ENCODE assay signal across 18 cellular contexts in genomic region chr2:216637472-216637871, GRCh38. TPM values are rescaled to one million over a fixed set of nuclear protein-coding genes. Genes with fewer than 3 reads are reported as not detected.
DNase-seq lines count a peak whose midpoint lies in the region; FAIRE-seq and TF ChIP-seq lines count a peak whose summit lies in the region.
"Had no signal": no experiment of that assay in that cellular context is flagged by ENCODE, and none has a peak within 500 bp of the region (broad histone marks: within the 10 kb centered on the region; RNA-seq: fewer than 3 reads in every experiment).

No MANE protein-coding gene starts in this region.

- H3K23ac ChIP-seq in H1 (ENCODE audit: insufficient read length): no peak overlapping the region

- H3K36me3 Mint-ChIP-seq in MCF 10A (ENCODE audit: insufficient read depth, unreplicated experiment): no peaks in the 10 kb centered on the region
- H3K36me3 Mint-ChIP-seq in nephron (ENCODE audit: low read depth): peaks cover 30% of the 10 kb centered on the region

- DNase-seq in breast epithelium (ENCODE audit: low spot score in 2 of 2): no peak
- no peak for DNase-seq in MCF 10A (ENCODE audit: unreplicated experiment)
- no peak for DNase-seq in H1 (ENCODE audit: low read depth in 1 of 2, low spot score in 2 of 2)
- DNase-seq in activated CD8-positive, alpha-beta memory T cell treated with anti-CD3 and anti-CD28 coated beads, Interleukin-2, amount 50 U/mL, for 48 hours: no peak
- no peak for DNase-seq in dorsolateral prefrontal cortex
- no peak for DNase-seq in dedifferentiated amniotic fluid mesenchymal stem cell (ENCODE audit: extremely low spot score)
- DNase-seq: CD4-positive, alpha-beta T cell; effector CD4-positive, alpha-beta T cell; Kasumi-1; NCI-H1436; NCI-H510A treated with DMSO at 0.1 percent for 48 hours had no signal

- H3K14ac ChIP-seq in H1 (ENCODE audit: insufficient read length): no peak overlapping the region

- peak overlapping the region; percentile 76; the same call in 1 of the 2 replicates for H3K18ac ChIP-seq in H1 (ENCODE audit: extremely low read depth, low read length)

- peak overlapping the region; percentile 85; the same call in 1 of the 2 replicates for H2BK5ac ChIP-seq in H1 (ENCODE audit: low read depth, low read length)

- H3K79me2 ChIP-seq in H1 (ENCODE audit: control insufficient read depth in 1 of 2, insufficient read depth in 2 of 2, low read length in 2 of 2): peaks cover 15 to 77% of the 10 kb centered on the region in 2 experiments

- H4K5ac ChIP-seq in H1 (ENCODE audit: insufficient read length, low read depth, low read length): no peak overlapping the region

- H3K56ac ChIP-seq in H1 (replicated peaks; ENCODE audit: insufficient read length, low read depth, low read length): peak overlapping the region; percentile 32

- H3K27ac Mint-ChIP-seq in MCF 10A (ENCODE audit: low read depth, unreplicated experiment) (no peak overlapping the region), nephron (peak overlapping the region; percentile 95 to 96 (median 95))
- H3K27ac Mint-ChIP-seq: CD4-positive, alpha-beta T cell had no signal

- H3K4ac ChIP-seq in H1 (replicated peaks; ENCODE audit: insufficient read length, low read depth, low read length): peak overlapping the region; percentile 95

- no peak overlapping the region for H3K9ac ChIP-seq in H1 (replicated peaks in 1 of 4; ENCODE audit: extremely low read depth in 1 of 4, low read depth in 3 of 4, low read length in 3 of 4)

- peaks cover 31% of the 10 kb centered on the region for H3K23me2 ChIP-seq in H1 (ENCODE audit: low read depth, low read length)

- no peak overlapping the region for H4K8ac ChIP-seq in H1 (ENCODE audit: extremely low read depth, insufficient read depth, low read length)

- peaks cover 11% of the 10 kb centered on the region for H3K79me1 ChIP-seq in H1 (ENCODE audit: low read depth, low read length)

- H3K9me3 Mint-ChIP-seq in MCF 10A (ENCODE audit: unreplicated experiment): no peaks in the 10 kb centered on the region
- H3K9me3 Mint-ChIP-seq in nephron: no peaks in the 10 kb centered on the region
- H3K9me3 Mint-ChIP-seq: CD4-positive, alpha-beta T cell had no signal

- H3K4me1 ChIP-seq in breast epithelium (no peaks in the 10 kb centered on the region), H1 (replicated peaks in 1 of 4; ENCODE audit: control insufficient read depth in 3 of 4, insufficient read depth in 4 of 4, low read length in 3 of 4) (peaks cover 6 to 19% (median 14%) of the 10 kb centered on the region in 4 experiments), urinary bladder (ENCODE audit: insufficient read depth) (peaks cover 2% of the 10 kb centered on the region)
- H3K4me1 ChIP-seq: prostate gland had no signal

- TF ChIP-seq CTCF in breast epithelium (IDR thresholded peaks at IDR 0.05) (no peak), MCF 10A (IDR thresholded peaks at IDR 0.05; ENCODE audit: unreplicated experiment) (no peak), H1 (IDR thresholded peaks at IDR 0.05; ENCODE audit: control extremely low read depth in 1 of 3, insufficient read depth in 1 of 3, low read depth in 1 of 3, low read length in 3 of 3) (no peak), nephron (IDR thresholded peaks at IDR 0.05; ENCODE audit: unreplicated experiment in 3 of 3) (no peak), dorsolateral prefrontal cortex (IDR thresholded peaks at IDR 0.05 in 54 of 56, conservative IDR thresholded peaks at IDR 0.05 in 2 of 56; ENCODE audit: low read depth in 1 of 56, partially characterized antibody in 56 of 56) (no peak)

- TF ChIP-seq EP300 in H1 (IDR thresholded peaks at IDR 0.05; ENCODE audit: borderline replicate concordance in 1 of 2, low read depth in 2 of 2, low read length in 2 of 2): no peak

- WGBS in H1 (ENCODE audit: extremely low coverage in 1 of 2, insufficient coverage in 1 of 2, insufficient read length in 1 of 2, insufficient replicate concordance in 2 of 2, low coverage in 1 of 2, low lambda C conversion rate in 2 of 2, missing lambda C conversion rate in 1 of 2), 2 experiments: 88% methylated on average over 3 of the region's 3 CpGs; no CpG with 5 or more reads in 1 of the 2 experiments
- WGBS in urinary bladder: 72% methylated on average over 3 of the region's 3 CpGs

- H3K27ac ChIP-seq in breast epithelium (no peak overlapping the region), H1 (ENCODE audit: low read depth, low read length) (no peak overlapping the region), urinary bladder (ENCODE audit: low read depth) (peak overlapping the region; percentile 42), dorsolateral prefrontal cortex (peak overlapping the region in 2 of 59 donors; percentile 22 to 35)
- H3K27ac ChIP-seq: HL-60, VCaP had no signal

- POLR2A ChIA-PET in MCF 10A (lab: Yijun Ruan, JAX): no interaction called here
- POLR2A ChIA-PET in H1 (lab: Charles Lee; ENCODE audit: partially characterized antibody): interaction anchor here (0.7 to 2.4 kb wide), 6 partner anchors 9 to 41 kb away, joined by 3 to 7 read pairs (median 3); no protein-coding TSS in a partner anchor

- H2BK20ac ChIP-seq in H1 (ENCODE audit: low read length): peak overlapping the region; percentile 61; the same call in 1 of the 2 replicates

- peaks cover 5 to 6% of the 10 kb centered on the region in 2 experiments for H4K20me1 ChIP-seq in H1 (replicated peaks in 1 of 2; ENCODE audit: control insufficient read depth in 1 of 2, insufficient read depth in 2 of 2, low read length in 2 of 2)

- H3K4me2 ChIP-seq in H1 (ENCODE audit: insufficient read depth in 1 of 2, low read depth in 2 of 2, low read length in 2 of 2): peak overlapping the region; percentile 56 to 95; a peak in 3 of 4 replicates

- H2BK15ac ChIP-seq in H1 (ENCODE audit: low read length): peak overlapping the region; percentile 72; the same call in 1 of the 2 replicates

- H3K27me3 ChIP-seq in breast epithelium (peaks cover 0 to 3% of the 10 kb centered on the region in 2 donors), H1 (replicated peaks in 1 of 4; ENCODE audit: control insufficient read depth in 3 of 4, extremely low read depth in 1 of 4, insufficient read depth in 3 of 4, low read length in 3 of 4) (peaks cover 0 to under 1% (median 0%) of the 10 kb centered on the region in 4 experiments; a peak in 1 of 7 replicates), dorsolateral prefrontal cortex (peaks cover 0 to 65% (median 31%) of the 10 kb centered on the region in 45 donors)

- CTCF ChIA-PET in MCF 10A (lab: Yijun Ruan, JAX): interaction anchor here (0.6 to 1.4 kb wide), 3 partner anchors 32 to 118 kb away, joined by 3 to 7 read pairs (median 5); no protein-coding TSS in a partner anchor
- CTCF ChIA-PET in H1 (lab: Charles Lee; ENCODE audit: partially characterized antibody): interaction anchor here (1.0 to 20.6 kb wide), 4 partner anchors 25 to 415 kb away, joined by 3 to 251 read pairs (median 4); no protein-coding TSS in a partner anchor

- H3K4me3 Mint-ChIP-seq in MCF 10A (ENCODE audit: unreplicated experiment): no peak overlapping the region
- H3K4me3 Mint-ChIP-seq in nephron: peak overlapping the region; percentile 98 to 99 (median 98)
- H3K4me3 Mint-ChIP-seq: CD4-positive, alpha-beta T cell had no signal

- H2AK5ac ChIP-seq in H1 (ENCODE audit: low read depth, low read length): peak overlapping the region; percentile 89; the same call in 1 of the 2 replicates

- H3K9me3 ChIP-seq in breast epithelium (no peaks in the 10 kb centered on the region), H1 (ENCODE audit: insufficient read depth in 2 of 2, low read depth in 1 of 2, low read length in 1 of 2) (no peaks in the 10 kb centered on the region)
- H3K9me3 ChIP-seq: prostate gland had no signal

- no peak for FAIRE-seq in H1 (lab: Jason Lieb, UNC)
- FAIRE-seq: G401.6 had no signal

- H4K91ac ChIP-seq in H1 (replicated peaks; ENCODE audit: insufficient read length, low read length): peak overlapping the region; percentile 67

- H3K27me3 Mint-ChIP-seq in MCF 10A (ENCODE audit: insufficient read depth, unreplicated experiment) (peaks cover 37% of the 10 kb centered on the region), nephron (ENCODE audit: low read depth) (peaks cover 6% of the 10 kb centered on the region)

- H3K36me3 ChIP-seq in breast epithelium: no peaks in the 10 kb centered on the region
- peaks cover 4 to 22% (median 12%) of the 10 kb centered on the region in 4 experiments; a peak in 7 of 8 replicates for H3K36me3 ChIP-seq in H1 (ENCODE audit: control insufficient read depth in 2 of 4, insufficient read depth in 4 of 4, low read length in 3 of 4)
- H3K36me3 ChIP-seq in urinary bladder (ENCODE audit: insufficient read depth): no peaks in the 10 kb centered on the region
- H3K36me3 ChIP-seq: prostate gland had no signal

- 0 out of 2 replicates have a peak overlapping the region, but pooled peaks have one; percentile 95 for H2BK12ac ChIP-seq in H1 (ENCODE audit: low read depth, low read length)

- H3K4me1 Mint-ChIP-seq in MCF 10A (ENCODE audit: insufficient read depth, unreplicated experiment) (peaks cover 15% of the 10 kb centered on the region), nephron (peaks cover 48% of the 10 kb centered on the region)

- intact Hi-C loops in breast epithelium (cut with DNase I; ENCODE audit: low total_unique reads) (loop anchor here (10.0 kb wide), 1 partner anchor 113 kb away; no protein-coding TSS in a partner anchor), MCF 10A (cut with micrococcal nuclease) (loop anchor here (1.0 kb wide), 1 partner anchor 29 kb away; no protein-coding TSS in a partner anchor), dorsolateral prefrontal cortex (cut with DNase I) (no loop called here)

- no peak overlapping the region for H2AFZ ChIP-seq in H1 (ENCODE audit: low read length)

- H3K4me3 ChIP-seq in breast epithelium (peak overlapping the region in 2 of 3 donors; percentile 72 to 75), H1 (ENCODE audit: extremely low read depth in 1 of 4, insufficient read depth in 2 of 4, low read depth in 3 of 4, low read length in 4 of 4) (peak overlapping the region in 1 of 4 experiments; percentile 17; a peak in 3 of 8 replicates), urinary bladder (ENCODE audit: low read depth, low read length) (no peak overlapping the region), dorsolateral prefrontal cortex (no peak overlapping the region)
- H3K4me3 ChIP-seq: prostate gland had no signal

- peak overlapping the region; percentile 28 for H2BK120ac ChIP-seq in H1 (replicated peaks; ENCODE audit: low read depth, low read length)

- TF ChIP-seq POLR2A in breast epithelium (IDR thresholded peaks at IDR 0.05): no peak
- TF ChIP-seq POLR2A in H1 (IDR thresholded peaks at IDR 0.05; ENCODE audit: control extremely low read depth in 1 of 2, low read depth in 2 of 2, low read length in 2 of 2): no peak

- BruUV-seq in MCF 10A (replicated peaks; lab: Mats Ljungman, UMichigan): no TSS peak

- TF ChIP-seq RAD21 in H1 (IDR thresholded peaks at IDR 0.05 in 1 of 2, conservative IDR thresholded peaks at IDR 0.05 in 1 of 2; ENCODE audit: low read depth in 2 of 2, low read length in 2 of 2): no peak

RNA-seq across cellular contexts. Expression of gene IGFBP2, which starts 4.3 kb away (rescaled TPM):
- 100 to 1,000 TPM in 2 of 3 donors, 10 to 100 TPM in 1; 16.0 to 131 (median 115) TPM for total RNA-seq in breast epithelium
- 18.3 and 32.0 TPM in 2 replicates for total RNA-seq in MCF 10A (2022)
- 322 and 326 TPM in 2 replicates for total RNA-seq in H1 (2021; fragmentation: NEBNext Ultra II Directional; extraction: Animal tissue kit (Norgen Biotek cat#: 25700))
- polyA plus RNA-seq in H1 (2011; rRNA removed): 782 and 980 TPM in 2 replicates
- polyA plus RNA-seq in H1 (2011; cell fraction: cytosol; rRNA removed): 607 TPM
- 562 TPM for polyA plus RNA-seq in H1 (2011; cell fraction: nucleus; rRNA removed)
- 269 to 492 TPM (median 434 TPM) in 4 replicates for polyA plus RNA-seq in H1 (2012, experiment 1 of 2)
- polyA plus RNA-seq in H1 (2012, experiment 2 of 2): 469 TPM
- polyA plus RNA-seq in H1 (2013, experiment 1 of 2): 853 TPM
- polyA plus RNA-seq in H1 (2013, experiment 2 of 2): 787 TPM
- polyA minus RNA-seq in H1 (2011; rRNA and poly(A)+ RNA removed): 98.8 and 122 TPM in 2 replicates
- polyA minus RNA-seq in H1 (2011; cell fraction: cytosol; rRNA and poly(A)+ RNA removed): 242 TPM
- polyA minus RNA-seq in H1 (2011; cell fraction: nucleus; rRNA and poly(A)+ RNA removed): 141 TPM
- 136 TPM for total RNA-seq in urinary bladder
- polyA plus RNA-seq in urinary bladder: 162 TPM
- total RNA-seq in dorsolateral prefrontal cortex: 10 to 100 TPM in 117 of 120 experiments, 1 to 10 TPM in 3; 7.2 to 68.9 (median 25.9) TPM
- total RNA-seq: CD4-positive, alpha-beta T cell had no signal

RNA-seq across cellular contexts. Expression of gene IGFBP5, which starts 57.9 kb away (rescaled TPM):
- total RNA-seq in breast epithelium: 1,000 to 10,000 TPM in 1 of 3 donors, 100 to 1,000 TPM in 2; 161 to 1,107 (median 177) TPM
- total RNA-seq in MCF 10A (2022): not detected in 2 replicates
- total RNA-seq in H1 (2021; fragmentation: NEBNext Ultra II Directional; extraction: Animal tissue kit (Norgen Biotek cat#: 25700)): 2.0 and 2.5 TPM in 2 replicates
- polyA plus RNA-seq in H1 (2011; rRNA removed): 2.2 and 4.4 TPM in 2 replicates
- 2.9 TPM for polyA plus RNA-seq in H1 (2011; cell fraction: cytosol; rRNA removed)
- polyA plus RNA-seq in H1 (2011; cell fraction: nucleus; rRNA removed): 3.6 TPM
- polyA plus RNA-seq in H1 (2012, experiment 1 of 2): 1.7 to 2.1 TPM (median 2.0 TPM) in 4 replicates
- polyA plus RNA-seq in H1 (2012, experiment 2 of 2): 1.0 TPM
- polyA plus RNA-seq in H1 (2013, experiment 1 of 2): 2.8 TPM
- 3.4 TPM for polyA plus RNA-seq in H1 (2013, experiment 2 of 2)
- polyA minus RNA-seq in H1 (2011; rRNA and poly(A)+ RNA removed): 2.0 and 3.6 TPM in 2 replicates
- 2.9 TPM for polyA minus RNA-seq in H1 (2011; cell fraction: cytosol; rRNA and poly(A)+ RNA removed)
- 2.8 TPM for polyA minus RNA-seq in H1 (2011; cell fraction: nucleus; rRNA and poly(A)+ RNA removed)
- 159 TPM for total RNA-seq in urinary bladder
- 516 TPM for polyA plus RNA-seq in urinary bladder
- 100 to 1,000 TPM in 4 of 120 experiments, 10 to 100 TPM in 116; 21.9 to 125 (median 57.7) TPM for total RNA-seq in dorsolateral prefrontal cortex
- total RNA-seq: activated CD8-positive, alpha-beta memory T cell treated with anti-CD3 and anti-CD28 coated beads for 36 hours; CD4-positive, alpha-beta T cell had no signal

Comparison
In these comparisons a context has a peak if more than half of its experiments do, and no peak if none do; other contexts are left out.
1. H3K4me3 ChIP-seq: peak in breast epithelium (2 of 3); none in urinary bladder (single experiment) and dorsolateral prefrontal cortex (0 of 59).
2. intact Hi-C loops: an anchor here in breast epithelium (10.0 kb wide) and MCF 10A (1.0 kb wide); none called in dorsolateral prefrontal cortex.